ENCODE assay signal across 18 cellular contexts in genomic region chr6:87054143-87054833, GRCh38. TPM values are rescaled to one million over a fixed set of nuclear protein-coding genes. Genes with fewer than 3 reads are reported as not detected.
A peak's percentile ranks its signal among the peaks of the same experiment; 100 is the strongest.
DNase-seq lines count a peak whose midpoint lies in the region; ATAC-seq, FAIRE-seq and TF ChIP-seq lines count a peak whose summit lies in the region.
"Had no signal": no experiment of that assay in that cellular context is flagged by ENCODE, and none has a peak within 500 bp of the region (broad histone marks: within the 10 kb centered on the region; RNA-seq: fewer than 3 reads in every experiment).

No MANE protein-coding gene starts in this region.

- in situ Hi-C loops in K562 (cut with MboI) = no loop called here

- H3K9me1 ChIP-seq in K562 (ENCODE audit: control insufficient read depth, insufficient read depth, low read length) = no peaks in the 10 kb centered on the region

- H3K36me3 Mint-ChIP-seq in activated CD8-positive, alpha-beta T cell treated with anti-CD3 and anti-CD28 coated beads, Interleukin-2, amount 10 ng/mL, durations not matched to agents 7 days and 5 days (ENCODE audit: low read depth) = no peaks in the 10 kb centered on the region

- WGBS in K562 (ENCODE audit: insufficient coverage, low coverage, missing lambda C conversion rate) = 0% methylated on average over 3 of the region's 3 CpGs

- TF ChIP-seq CTCF in K562 (IDR thresholded peaks at IDR 0.05 in 2 of 3, conservative IDR thresholded peaks at IDR 0.05 in 1 of 3; ENCODE audit: insufficient read depth in 2 of 3, low read depth in 1 of 3, low read length in 3 of 3) = no peak

- intact Hi-C loops in K562 (cut with micrococcal nuclease) = no loop called here

- H3K27me3 Mint-ChIP-seq in activated CD8-positive, alpha-beta T cell treated with anti-CD3 and anti-CD28 coated beads, Interleukin-2, amount 10 ng/mL, durations not matched to agents 7 days and 5 days (ENCODE audit: low read depth) = peaks cover 19% of the 10 kb centered on the region

- TF ChIP-seq RAD21 in K562 (CRISPR knock-in tag; conservative IDR thresholded peaks at IDR 0.05 in 1 of 2, IDR thresholded peaks at IDR 0.05 in 1 of 2) = no peak

- no peaks in the 10 kb centered on the region for H3K4me1 Mint-ChIP-seq in activated CD8-positive, alpha-beta T cell treated with anti-CD3 and anti-CD28 coated beads, Interleukin-2, amount 10 ng/mL, durations not matched to agents 7 days and 5 days (ENCODE audit: low read depth)

- no peaks in the 10 kb centered on the region for H3K9me3 ChIP-seq in BLaER1 treated with 17β-estradiol and CSF1 and Interleukin-3, amounts not matched to agents 10 nM and 100 nM (replicated peaks in 1 of 11)
- H3K9me3 ChIP-seq in K562 (replicated peaks; ENCODE audit: control insufficient read depth, insufficient read depth, low read depth, low read length) = no peaks in the 10 kb centered on the region

- H3K4me2 ChIP-seq in BLaER1 treated with 17β-estradiol and CSF1 and Interleukin-3, amounts not matched to agents 10 nM and 100 nM = peak overlapping the region in 10 of 11 experiments; percentile 15 to 73 (median 52); a peak in 19 of 22 replicates
- no peak overlapping the region for H3K4me2 ChIP-seq in K562 (ENCODE audit: insufficient read depth, low read length)
- H3K4me2 ChIP-seq: KMS-11 had no signal

- H3K27ac ChIP-seq in BLaER1 treated with 17β-estradiol and CSF1 and Interleukin-3, amounts not matched to agents 10 nM and 100 nM = no peak overlapping the region
- H3K27ac ChIP-seq in K562 (ENCODE audit: extremely low read depth, low read depth, low read length) = no peak overlapping the region
- H3K27ac ChIP-seq: KMS-11 had no signal

- H3K9me3 Mint-ChIP-seq in activated CD8-positive, alpha-beta T cell treated with anti-CD3 and anti-CD28 coated beads, Interleukin-2, amount 10 ng/mL, durations not matched to agents 7 days and 5 days (ENCODE audit: insufficient read depth) = no peaks in the 10 kb centered on the region

- peaks cover 3 to 35% (median 18%) of the 10 kb centered on the region in 10 experiments; a peak in 16 of 20 replicates for H3K4me1 ChIP-seq in BLaER1 treated with 17β-estradiol and CSF1 and Interleukin-3, amounts not matched to agents 10 nM and 100 nM
- H3K4me1 ChIP-seq in K562 (replicated peaks in 1 of 2; ENCODE audit: control insufficient read depth in 2 of 2, insufficient read depth in 2 of 2, low read length in 2 of 2) = no peaks in the 10 kb centered on the region

- FAIRE-seq in K562 (lab: Jason Lieb, UNC) = peak; percentile 32

- no peaks in the 10 kb centered on the region for H4K20me1 ChIP-seq in BLaER1 treated with 17β-estradiol and CSF1 and Interleukin-3, amounts not matched to agents 10 nM and 100 nM
- no peaks in the 10 kb centered on the region for H4K20me1 ChIP-seq in K562 (replicated peaks; ENCODE audit: control insufficient read depth, insufficient read depth, low read length)

- H2AFZ ChIP-seq in K562 (ENCODE audit: low read depth, low read length) = no peak overlapping the region

- TF ChIP-seq EP300 in K562 (IDR thresholded peaks at IDR 0.05; ENCODE audit: low read length) = no peak

- BruUV-seq in K562 (replicated peaks; lab: Mats Ljungman, UMichigan) = no TSS peak

- no peaks in the 10 kb centered on the region for H3K79me2 ChIP-seq in K562 (ENCODE audit: control insufficient read depth, insufficient read depth, low read length)

- ATAC-seq in GM21447 (IDR thresholded peaks at IDR 0.05; ENCODE audit: unreplicated experiment) (peak; percentile 66), HG02610 (IDR thresholded peaks at IDR 0.05; ENCODE audit: unreplicated experiment) (peak; percentile 65), K562 (no peak), HG03280 (IDR thresholded peaks at IDR 0.05; ENCODE audit: unreplicated experiment) (no peak), GM18909 (IDR thresholded peaks at IDR 0.05; ENCODE audit: poor library complexity, unreplicated experiment) (no peak), GM18511 (IDR thresholded peaks at IDR 0.05; ENCODE audit: unreplicated experiment) (no peak)
- no peak for ATAC-seq in activated CD8-positive, alpha-beta T cell treated with anti-CD3 and anti-CD28 coated beads, Interleukin-2, amount 10 ng/mL, durations not matched to agents 7 days and 5 days

- CTCF ChIA-PET in K562 (lab: Yijun Ruan, JAX; ENCODE audit: low intra/inter-chr PET ratio) = no interaction called here
- CTCF ChIA-PET in activated CD8-positive, alpha-beta T cell treated with anti-CD3 and anti-CD28 coated beads, Interleukin-2, amount 10 ng/mL, durations not matched to agents 7 days and 5 days (lab: Charles Lee) = interaction anchor here (0.7 kb wide), 1 partner anchor 24 kb away, joined by 3 read pairs; no protein-coding TSS in a partner anchor

- H3K27ac Mint-ChIP-seq in activated CD8-positive, alpha-beta T cell treated with anti-CD3 and anti-CD28 coated beads, Interleukin-2, amount 10 ng/mL, durations not matched to agents 7 days and 5 days = no peak overlapping the region
- H3K27ac Mint-ChIP-seq: H9 had no signal

- no peaks in the 10 kb centered on the region for H3K27me3 ChIP-seq in BLaER1 treated with 17β-estradiol and CSF1 and Interleukin-3, amounts not matched to agents 10 nM and 100 nM
- no peaks in the 10 kb centered on the region; a peak in 1 of 5 replicates for H3K27me3 ChIP-seq in K562 (ENCODE audit: control insufficient read depth in 2 of 2, insufficient read depth in 2 of 2, low read length in 2 of 2)

- no peak for TF ChIP-seq POLR2A in K562 (conservative IDR thresholded peaks at IDR 0.05)

- no peaks in the 10 kb centered on the region for H3K36me3 ChIP-seq in BLaER1 treated with 17β-estradiol and CSF1 and Interleukin-3, amounts not matched to agents 10 nM and 100 nM
- H3K36me3 ChIP-seq in K562 (ENCODE audit: control insufficient read depth, insufficient read depth, low read length) = no peaks in the 10 kb centered on the region

- DNase-seq in K562 (ENCODE audit: extremely low read depth in 1 of 4, low spot score in 3 of 4) = no peak
- no peak for DNase-seq in activated CD8-positive, alpha-beta T cell treated with anti-CD3 and anti-CD28 coated beads, Interleukin-2, amount 10 ng/mL, durations not matched to agents 7 days and 5 days
- DNase-seq: C1 segment of cervical spinal cord, DMS79 treated with DMSO at 0.1 percent for 48 hours, H9, NCI-H1048, NCI-H1436 treated with DMSO at 0.1 percent for 48 hours, NCI-H2081, NCI-H774 had no signal

- POLR2A ChIA-PET in K562 (lab: Yijun Ruan, JAX) = no interaction called here
- POLR2A ChIA-PET in activated CD8-positive, alpha-beta T cell treated with anti-CD3 and anti-CD28 coated beads, Interleukin-2, amount 10 ng/mL, durations not matched to agents 7 days and 5 days (lab: Charles Lee) = no interaction called here

- H3K4me3 Mint-ChIP-seq in activated CD8-positive, alpha-beta T cell treated with anti-CD3 and anti-CD28 coated beads, Interleukin-2, amount 10 ng/mL, durations not matched to agents 7 days and 5 days = no peak overlapping the region
- H3K4me3 Mint-ChIP-seq: H9 had no signal

- peak overlapping the region in 1 of 11 experiments; percentile 29; a peak in 3 of 22 replicates for H3K9ac ChIP-seq in BLaER1 treated with 17β-estradiol and CSF1 and Interleukin-3, amounts not matched to agents 10 nM and 100 nM
- no peak overlapping the region for H3K9ac ChIP-seq in K562 (ENCODE audit: insufficient read depth in 1 of 2, low read depth in 2 of 2, low read length in 2 of 2)
- H3K9ac ChIP-seq: KMS-11 had no signal

- peak overlapping the region in 2 of 10 experiments; percentile 34 to 46; a peak in 3 of 20 replicates for H3K4me3 ChIP-seq in BLaER1 treated with 17β-estradiol and CSF1 and Interleukin-3, amounts not matched to agents 10 nM and 100 nM
- H3K4me3 ChIP-seq in K562 = no peak overlapping the region

TF ChIP-seq in K562, 482 proteins besides CTCF, POLR2A, EP300 and RAD21:
- TF ChIP-seq POLR2H (tag; IDR thresholded peaks at IDR 0.05; ENCODE audit: low read depth) (no peak), NFXL1 (CRISPR knock-in tag; IDR thresholded peaks at IDR 0.05) (no peak)

RNA-seq across cellular contexts. Expression of gene CGA, which starts 40.6 kb away (rescaled TPM):
- not detected in 2 replicates for total RNA-seq in K562 (2011; cell fraction: chromatin; rRNA removed; ENCODE audit: low replicate concordance)
- not detected in 2 replicates for total RNA-seq in K562 (2011; cell fraction: nucleolus; rRNA removed)
- not detected in 2 replicates for total RNA-seq in K562 (2011; cell fraction: nucleoplasm; rRNA removed)
- total RNA-seq in K562 (2014; rRNA removed) (not detected in 2 replicates), K562 (2014; rRNA removed; fragmentation: Illumina TruSeq; extraction: Trizol) (not detected in 2 replicates), K562 (2015; rRNA removed; fragmentation: Illumina TruSeq; extraction: Trizol) (not detected in 2 replicates), K562 (2021) (not detected in 2 replicates)
- polyA plus RNA-seq in K562 (2011; rRNA removed) (not detected in 2 replicates), K562 (2014; fragmentation: Illumina TruSeq; extraction: Trizol) (0.13 TPM in 1 of 2 replicates, not detected in the other), K562 (2014; fragmentation: Nextera tagmentation; extraction: Ambion mirVana) (under 1 TPM in 1 of 2 experiments, not detected in 1; 0.24 TPM), K562 (2014; rRNA removed) (not detected in 2 replicates)
- polyA plus RNA-seq in K562 (2011; cell fraction: cytosol; rRNA removed) = not detected in 2 replicates
- not detected in 2 replicates for polyA plus RNA-seq in K562 (2011; cell fraction: nucleus; rRNA removed)
- polyA plus RNA-seq in K562 (2012) = not detected in 2 replicates
- 0.39 TPM in 1 of 2 replicates, not detected in the other for polyA minus RNA-seq in K562 (2011; rRNA and poly(A)+ RNA removed)
- polyA minus RNA-seq in K562 (2011; cell fraction: cytosol; rRNA and poly(A)+ RNA removed) = 4.0 and 10.6 TPM in 2 replicates
- polyA minus RNA-seq in K562 (2011; cell fraction: nucleus; rRNA and poly(A)+ RNA removed) = 1.6 and 2.1 TPM in 2 replicates
- total RNA-seq in activated CD8-positive, alpha-beta T cell treated with anti-CD3 and anti-CD28 coated beads, Interleukin-2, amount 10 ng/mL, durations not matched to agents 7 days and 5 days = not detected
- total RNA-seq: A172, G401, H9 had no signal

Comparison
In these comparisons a context has a peak if more than half of its experiments do, and no peak if none do; other contexts are left out.
1. ATAC-seq: peak in GM21447 (single experiment) and HG02610 (single experiment); none in K562 (single experiment), HG03280 (single experiment), activated CD8-positive, alpha-beta T cell treated with anti-CD3 and anti-CD28 coated beads, Interleukin-2, amount 10 ng/mL, durations not matched to agents 7 days and 5 days (single experiment), GM18909 (single experiment) and GM18511 (single experiment).